In genomic region chr2:12617853-12618252, GRCh38 we compare ENCODE assay signal across 1 cellular context.
TF ChIP-seq lines count a peak whose summit lies in the region.

No MANE protein-coding gene starts in this region.

TF ChIP-seq in HepG2, 621 proteins besides CTCF, POLR2A, EP300 and RAD21 (continued from another document):
- TF ChIP-seq PRDM10 (CRISPR knock-in tag; IDR thresholded peaks at IDR 0.05; ENCODE audit: low read depth): no peak
- peak; percentile 96 for TF ChIP-seq CREB1 (IDR thresholded peaks at IDR 0.05)
- TF ChIP-seq CREB1 (CRISPR knock-in tag; IDR thresholded peaks at IDR 0.05): no peak
- TF ChIP-seq MLX (CRISPR knock-in tag; IDR thresholded peaks at IDR 0.05): no peak
- TF ChIP-seq MZF1 (CRISPR knock-in tag; IDR thresholded peaks at IDR 0.05; ENCODE audit: borderline replicate concordance): no peak
- TF ChIP-seq ATF7 (IDR thresholded peaks at IDR 0.05): peak; percentile 99
- no peak for TF ChIP-seq ATF7 (CRISPR knock-in tag; IDR thresholded peaks at IDR 0.05)
- TF ChIP-seq ZNF234 (CRISPR knock-in tag; conservative IDR thresholded peaks at IDR 0.05): no peak
